ENCODE assay signal across 8 cellular contexts in genomic region chr2:179218848-179219594, GRCh38. TPM values are rescaled to one million over a fixed set of nuclear protein-coding genes. Genes with fewer than 3 reads are reported as not detected.
DNase-seq lines count a peak whose midpoint lies in the region; ATAC-seq, FAIRE-seq and TF ChIP-seq lines count a peak whose summit lies in the region.

No MANE protein-coding gene starts in this region.

- no peaks in the 10 kb centered on the region; the same call in 1 of the 2 replicates for H4K20me1 ChIP-seq in OCI-LY3 (ENCODE audit: insufficient read depth, low read length)

- FAIRE-seq in HTR-8/SVneo (lab: Jason Lieb, UNC): peak; percentile 33

- peak; percentile 94 for ATAC-seq in GM19455 (IDR thresholded peaks at IDR 0.05; ENCODE audit: unreplicated experiment)

- H3K36me3 ChIP-seq in OCI-LY3 (replicated peaks; ENCODE audit: low read depth, low read length): no peaks in the 10 kb centered on the region

- H3K4me2 ChIP-seq in OCI-LY3 (ENCODE audit: low read length): no peak overlapping the region

- H3K9me3 ChIP-seq in OCI-LY3 (ENCODE audit: insufficient read depth, low read length): no peaks in the 10 kb centered on the region

- H3K9me3 Mint-ChIP-seq in osteocyte (ENCODE audit: unreplicated experiment): no peaks in the 10 kb centered on the region

- no peaks in the 10 kb centered on the region for H3K27me3 Mint-ChIP-seq in osteocyte (ENCODE audit: unreplicated experiment)

- H3K27ac ChIP-seq in OCI-LY3 (ENCODE audit: low read length): no peak overlapping the region

- no peaks in the 10 kb centered on the region for H3K36me3 Mint-ChIP-seq in osteocyte (ENCODE audit: unreplicated experiment)

- no peak overlapping the region for H2AFZ ChIP-seq in OCI-LY3 (ENCODE audit: low read depth, low read length)

- DNase-seq in Caki2 (ENCODE audit: low read depth): peak; percentile 63
- peak; percentile 43 for DNase-seq in HTR-8/SVneo (ENCODE audit: insufficient read length, low spot score)
- DNase-seq in activated effector memory CD4-positive, alpha-beta T cell treated with Interleukin-2 at 50 U/mL for 16 hours: peak; percentile 22
- peak; percentile 56 for DNase-seq in germinal center (ENCODE audit: low spot score)
- no peak for DNase-seq in osteocyte (ENCODE audit: extremely low spot score, unreplicated experiment)
- peak; percentile 72 for DNase-seq in ureter (ENCODE audit: low spot score)

- H3K4me1 ChIP-seq in OCI-LY3 (ENCODE audit: low read length): no peaks in the 10 kb centered on the region

- H3K9ac ChIP-seq in OCI-LY3 (ENCODE audit: low read length): no peak overlapping the region

- H3K4me3 ChIP-seq in OCI-LY3 (ENCODE audit: low read length): no peak overlapping the region

- TF ChIP-seq CTCF in OCI-LY3 (IDR thresholded peaks at IDR 0.05; ENCODE audit: low read depth, low read length) (peak; percentile 94), osteocyte (IDR thresholded peaks at IDR 0.05) (peak; percentile 91)

- no peak overlapping the region for H3K4me3 Mint-ChIP-seq in osteocyte (ENCODE audit: unreplicated experiment)

- H3K79me2 ChIP-seq in OCI-LY3 (ENCODE audit: low read length): 0 out of 2 replicates have a peak, but pooled peaks cover 3% of the 10 kb centered on the region

- H3K27ac Mint-ChIP-seq in osteocyte (ENCODE audit: unreplicated experiment): no peak overlapping the region

- H3K4me1 Mint-ChIP-seq in osteocyte (ENCODE audit: unreplicated experiment): peaks cover 12% of the 10 kb centered on the region

- in situ Hi-C loops in Caki2 (cut with HindIII; ENCODE audit: low pct_unique_long_range_greater_than_20kb, low sequenced_read_pairs): no loop called here

- H3K27me3 ChIP-seq in OCI-LY3 (ENCODE audit: low read depth, low read length): no peaks in the 10 kb centered on the region

RNA-seq across cellular contexts. Expression of gene SESTD1, which starts 45.6 kb away (rescaled TPM):
- 8.6 and 24.7 TPM in 2 replicates for total RNA-seq in Caki2 (2014; rRNA removed; shearing (Covaris generic); ENCODE audit: low replicate concordance)
- total RNA-seq in osteocyte: 99.1 and 103 TPM in 2 replicates
- total RNA-seq in ureter: 70.6 TPM
